ENCODE assay signal across 13 cellular contexts in genomic region chr16:27086031-27086430, GRCh38. TPM values are rescaled to one million over a fixed set of nuclear protein-coding genes. Genes with fewer than 3 reads are reported as not detected.
"Had no signal": no experiment of that assay in that cellular context is flagged by ENCODE, and none has a peak within 500 bp of the region (broad histone marks: within the 10 kb centered on the region; RNA-seq: fewer than 3 reads in every experiment).

No MANE protein-coding gene starts in this region.

RNA-seq across cellular contexts. Expression of gene C16orf82, which starts 19.3 kb away (rescaled TPM):
- total RNA-seq: stomach, subcutaneous adipose tissue, suprapubic skin, temporal lobe, thoracic aorta, tibial nerve, transverse colon, upper lobe of left lung, upper lobe of right lung, ureter, urinary bladder, uterus, vagina had no signal
- polyA plus RNA-seq: stomach, urinary bladder had no signal
